Comparison of ENCODE assay signal across 1 cellular context in the genomic region with DNA sequence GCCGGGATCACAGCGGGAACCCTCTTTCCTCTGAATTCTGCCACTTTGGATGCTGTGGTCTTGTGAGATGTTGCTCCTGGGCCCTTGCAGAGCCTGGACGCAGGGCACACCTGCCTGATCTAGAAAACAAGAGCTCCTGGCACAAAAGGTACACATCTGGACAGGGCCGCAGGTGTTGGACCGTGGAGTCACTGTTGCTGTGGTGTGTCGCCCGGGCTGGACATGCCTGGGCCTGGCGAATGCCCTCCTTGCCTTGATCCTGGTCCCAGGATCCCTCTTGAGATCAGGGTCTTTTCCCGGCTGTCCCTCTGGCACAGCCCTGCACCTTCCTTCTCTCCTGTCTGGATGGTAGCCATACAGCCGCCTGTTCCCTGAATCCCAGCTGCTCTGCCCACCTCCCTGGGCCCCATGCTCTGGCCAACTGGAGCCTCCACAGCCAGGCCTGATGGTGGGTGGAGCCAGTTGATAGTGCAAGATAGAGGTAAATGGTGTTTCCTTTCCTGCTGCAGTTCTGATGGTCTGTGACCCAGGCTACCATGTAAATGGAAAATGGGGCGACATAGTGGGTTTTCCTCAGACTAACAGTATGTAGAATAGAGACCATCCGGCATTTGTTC.
TF ChIP-seq lines count a peak whose summit lies in the region.

No MANE protein-coding gene starts in this region.

TF ChIP-seq in H1, 55 proteins besides CTCF, POLR2A, EP300 and RAD21:
- no peak for TF ChIP-seq SIN3A (conservative IDR thresholded peaks at IDR 0.05 in 1 of 2, IDR thresholded peaks at IDR 0.05 in 1 of 2; ENCODE audit: low read depth in 1 of 2, low read length in 2 of 2)
- TF ChIP-seq SUZ12 (IDR thresholded peaks at IDR 0.05; ENCODE audit: low read length) = 0 out of 2 replicates have a peak, but pooled peaks have one; percentile 5
